ENCODE assay signal across 15 cellular contexts in genomic region chr7:36690514-36691187, GRCh38. TPM values are rescaled to one million over a fixed set of nuclear protein-coding genes. Genes with fewer than 3 reads are reported as not detected.
DNase-seq lines count a peak whose midpoint lies in the region; ATAC-seq, FAIRE-seq and TF ChIP-seq lines count a peak whose summit lies in the region.
"Had no signal": no experiment of that assay in that cellular context is flagged by ENCODE, and none has a peak within 500 bp of the region (broad histone marks: within the 10 kb centered on the region; RNA-seq: fewer than 3 reads in every experiment).

No MANE protein-coding gene starts in this region.

- intact Hi-C loops in esophagus muscularis mucosa (cut with DNase I) = no loop called here

- H3K9me3 ChIP-seq in keratinocyte (ENCODE audit: control insufficient read depth, low read depth, low read length) (no peaks in the 10 kb centered on the region), esophagus muscularis mucosa (no peaks in the 10 kb centered on the region)
- H3K9me3 ChIP-seq: Peyer's patch, tibial nerve had no signal

- peak; percentile 89 for FAIRE-seq in GM12891 (lab: Jason Lieb, UNC)
- FAIRE-seq in keratinocyte (lab: Jason Lieb, UNC) = peak; percentile 41
- FAIRE-seq: astrocyte, small intestine had no signal

- H3K27me3 ChIP-seq in keratinocyte (ENCODE audit: control insufficient read depth, extremely low read depth, insufficient read depth, low read length) = no peaks in the 10 kb centered on the region
- no peaks in the 10 kb centered on the region for H3K27me3 ChIP-seq in esophagus muscularis mucosa
- H3K27me3 ChIP-seq: Peyer's patch, tibial nerve had no signal

- no peak for TF ChIP-seq POLR2A in GM12891 (IDR thresholded peaks at IDR 0.05; ENCODE audit: low read depth, low read length)
- TF ChIP-seq POLR2A in esophagus muscularis mucosa (IDR thresholded peaks at IDR 0.05; ENCODE audit: low read depth) = no peak

- peak overlapping the region; percentile 33 for H2AFZ ChIP-seq in keratinocyte (ENCODE audit: control insufficient read depth, low read length)

- TF ChIP-seq CTCF in keratinocyte (optimal IDR thresholded peaks at IDR 0.05 in 1 of 3, IDR thresholded peaks at IDR 0.05 in 1 of 3, conservative IDR thresholded peaks at IDR 0.05 in 1 of 3; ENCODE audit: extremely low read depth in 1 of 3, insufficient read depth in 2 of 3, low read length in 3 of 3) (no peak), esophagus muscularis mucosa (IDR thresholded peaks at IDR 0.05) (no peak)

- H3K9ac ChIP-seq in keratinocyte (ENCODE audit: control insufficient read depth, extremely low read depth, insufficient read depth, low read length) = no peak overlapping the region

- WGBS in esophagus muscularis mucosa = 35% methylated on average over 6 of the region's 6 CpGs

- H3K4me3 ChIP-seq in keratinocyte (ENCODE audit: control insufficient read depth in 2 of 3, extremely low read depth in 1 of 3, insufficient read depth in 2 of 3, low read depth in 1 of 3, low read length in 3 of 3) (no peak overlapping the region), esophagus muscularis mucosa (no peak overlapping the region)
- H3K4me3 ChIP-seq: Peyer's patch, tibial nerve had no signal

- H3K36me3 ChIP-seq in keratinocyte (ENCODE audit: control insufficient read depth in 2 of 2, extremely low read depth in 1 of 2, insufficient read depth in 2 of 2, low read length in 2 of 2) = no peaks in the 10 kb centered on the region
- H3K36me3 ChIP-seq in esophagus muscularis mucosa = no peaks in the 10 kb centered on the region
- H3K36me3 ChIP-seq: Peyer's patch, tibial nerve had no signal

- dilution Hi-C loops in keratinocyte (cut with MboI; ENCODE audit: extremely low pct_ligation_motif_present, low sequenced_read_pairs) = no loop called here

- H3K4me1 ChIP-seq in keratinocyte (ENCODE audit: control insufficient read depth, extremely low read depth, insufficient read depth, low read length) (peaks cover 22% of the 10 kb centered on the region), esophagus muscularis mucosa (peaks cover 0 to 9% (median 4%) of the 10 kb centered on the region in 4 donors)
- H3K4me1 ChIP-seq: Peyer's patch, tibial nerve had no signal

- no peaks in the 10 kb centered on the region for H3K79me2 ChIP-seq in keratinocyte (ENCODE audit: control insufficient read depth, insufficient read depth, low read length)

- H3K27ac ChIP-seq in keratinocyte (ENCODE audit: control insufficient read depth, insufficient read depth, low read length) (no peak overlapping the region), substantia nigra (ENCODE audit: low read depth, low read length, poor library complexity, severe bottlenecking) (no peak overlapping the region), esophagus muscularis mucosa (replicated peaks in 1 of 4) (no peak overlapping the region)
- H3K27ac ChIP-seq: Peyer's patch, tibial nerve had no signal

- ATAC-seq in GM19372 (IDR thresholded peaks at IDR 0.05; ENCODE audit: low read depth, unreplicated experiment) (peak; percentile 53), GM21825 (IDR thresholded peaks at IDR 0.05; ENCODE audit: unreplicated experiment) (no peak)

- no peaks in the 10 kb centered on the region for H3K9me1 ChIP-seq in keratinocyte (ENCODE audit: control insufficient read depth, extremely low read depth, insufficient read depth, low read length)

- DNase-seq in GM12891 (ENCODE audit: insufficient read length, low spot score) (no peak), NCI-H69 (lab: John Stamatoyannopoulos, UW) (peak; percentile 33), keratinocyte (ENCODE audit: low read depth, low spot score) (no peak), substantia nigra (lab: John Stamatoyannopoulos, UW) (no peak), esophagus muscularis mucosa (ENCODE audit: extremely low spot score) (no peak)
- DNase-seq: HCEC 1CT, kidney glomerular epithelial cell, NCI-H1417, Peyer's patch, small intestine had no signal

- no peak for TF ChIP-seq EP300 in esophagus muscularis mucosa (IDR thresholded peaks at IDR 0.05)

- H3K4me2 ChIP-seq in keratinocyte (ENCODE audit: control insufficient read depth, extremely low read depth, insufficient read depth, low read depth, low read length) = no peak overlapping the region

- H4K20me1 ChIP-seq in keratinocyte (ENCODE audit: control insufficient read depth, extremely low read depth, insufficient read depth, low read length) = no peaks in the 10 kb centered on the region

TF ChIP-seq in GM12891, 5 proteins besides CTCF, POLR2A, EP300 and RAD21:
- TF ChIP-seq TAF1 (IDR thresholded peaks at IDR 0.05; ENCODE audit: low read depth, low read length) = no peak
- TF ChIP-seq SPI1 (IDR thresholded peaks at IDR 0.05; ENCODE audit: low read depth, low read length) = peak; percentile 73

RNA-seq across cellular contexts. Expression of gene AOAH, which starts 33.6 kb away (rescaled TPM):
- 1.0 TPM for polyA plus RNA-seq in GM12891 (2012; ENCODE audit: low read depth, missing spikeins)
- 0.43 to 0.54 TPM (median 0.45 TPM) in 3 replicates for polyA plus RNA-seq in keratinocyte
- polyA plus RNA-seq in keratinocyte (2011; ENCODE audit: low read depth) = not detected
- polyA plus RNA-seq in keratinocyte (2011; cell fraction: cytosol; rRNA removed) = 0.43 and 0.92 TPM in 2 replicates
- 0.92 and 2.0 TPM in 2 replicates for polyA plus RNA-seq in keratinocyte (2011; cell fraction: nucleus; rRNA removed)
- polyA plus RNA-seq in keratinocyte (2012; ENCODE audit: low replicate concordance) = 0.25 TPM in 1 of 2 replicates, not detected in the other
- 0.61 to 1.0 TPM in 2 of 3 replicates, not detected in the other for polyA minus RNA-seq in keratinocyte
- polyA minus RNA-seq in keratinocyte (2011; cell fraction: cytosol; rRNA and poly(A)+ RNA removed) = not detected
- polyA minus RNA-seq in keratinocyte (2011; cell fraction: nucleus; rRNA and poly(A)+ RNA removed) = 0.42 and 0.62 TPM in 2 replicates
- 10 to 100 TPM in 1 of 4 donors, 1 to 10 TPM in 3; 2.0 to 16.1 (median 4.5) TPM for total RNA-seq in esophagus muscularis mucosa
- total RNA-seq: astrocyte, neural crest cell had no signal
